ENCODE assay signal across 26 cellular contexts in genomic region chr4:47471591-47471990, GRCh38.
"Had no signal": no experiment of that assay in that cellular context is flagged by ENCODE, and none has a peak within 500 bp of the region (broad histone marks: within the 10 kb centered on the region; RNA-seq: fewer than 3 reads in every experiment).

No MANE protein-coding gene starts in this region.

- H3K36me3 Mint-ChIP-seq: activated CD8-positive, alpha-beta memory T cell treated with anti-CD3 and anti-CD28 coated beads, Interleukin-2, amount 10 ng/mL, durations not matched to agents 7 days and 5 days; activated naive CD8-positive, alpha-beta T cell had no signal

- H3K4me1 Mint-ChIP-seq: activated CD4-positive, alpha-beta T cell treated with anti-CD3 and anti-CD28 coated beads, Interleukin-2, amount 10 ng/mL, durations not matched to agents 24 days and 14 days; activated CD8-positive, alpha-beta memory T cell treated with anti-CD3 and anti-CD28 coated beads, Interleukin-2, amount 10 ng/mL, durations not matched to agents 7 days and 5 days had no signal

- H3K4me3 Mint-ChIP-seq: activated B cell treated with CpG ODN at 0.5 μM for 24 hours; activated CD4-positive, alpha-beta T cell treated with anti-CD3 and anti-CD28 coated beads, Interleukin-2, amount 10 ng/mL, durations not matched to agents 24 days and 14 days; activated CD8-positive, alpha-beta memory T cell treated with anti-CD3 and anti-CD28 coated beads, Interleukin-2, amount 10 ng/mL, durations not matched to agents 7 days and 5 days; activated naive CD4-positive, alpha-beta T cell treated with anti-CD3 and anti-CD28 coated beads for 36 hours; activated naive CD8-positive, alpha-beta T cell; activated T-cell treated with anti-CD3 and anti-CD28 coated beads, Interleukin-2, amount 50 U/mL, for 4 hours; T-helper 1 cell treated with Interleukin-12 subunit alpha and Interleukin-12 subunit beta and Interleukin-4 antibody, amounts not matched to agents 30 μg/mL and 1 μg/mL, for 36 hours had no signal

- H3K27me3 Mint-ChIP-seq: activated B cell treated with CpG ODN at 0.5 μM for 24 hours had no signal

- FAIRE-seq: astrocyte had no signal

- H3K27me3 ChIP-seq: brain microvascular endothelial cell, cardiac muscle cell had no signal

- H3K9me3 Mint-ChIP-seq: activated B cell treated with CpG ODN at 0.5 μM for 24 hours; activated CD4-positive, alpha-beta T cell treated with anti-CD3 and anti-CD28 coated beads, Interleukin-2, amount 10 ng/mL, durations not matched to agents 24 days and 14 days; activated naive CD4-positive, alpha-beta T cell treated with anti-CD3 and anti-CD28 coated beads for 36 hours; activated T-cell treated with anti-CD3 and anti-CD28 coated beads, Interleukin-2, amount 50 U/mL, for 4 hours; T-helper 1 cell treated with Interleukin-12 subunit alpha and Interleukin-12 subunit beta and Interleukin-4 antibody, amounts not matched to agents 30 μg/mL and 1 μg/mL, for 36 hours had no signal

- H3K27ac ChIP-seq: brain microvascular endothelial cell, cardiac muscle cell had no signal

- ATAC-seq: activated CD8-positive, alpha-beta memory T cell treated with anti-CD3 and anti-CD28 coated beads, Interleukin-2, amount 10 ng/mL, durations not matched to agents 7 days and 5 days; activated T-cell treated with anti-CD3 and anti-CD28 coated beads, Interleukin-2, amount 50 U/mL, for 4 hours; Panc1; Right ventricle myocardium inferior had no signal

- H3K27ac Mint-ChIP-seq: activated B cell treated with CpG ODN at 0.5 μM for 24 hours; activated CD4-positive, alpha-beta T cell treated with anti-CD3 and anti-CD28 coated beads, Interleukin-2, amount 10 ng/mL, durations not matched to agents 24 days and 14 days; activated CD8-positive, alpha-beta memory T cell treated with anti-CD3 and anti-CD28 coated beads, Interleukin-2, amount 10 ng/mL, durations not matched to agents 7 days and 5 days; activated naive CD4-positive, alpha-beta T cell treated with anti-CD3 and anti-CD28 coated beads for 36 hours; activated naive CD8-positive, alpha-beta T cell; T-helper 1 cell treated with Interleukin-12 subunit alpha and Interleukin-12 subunit beta and Interleukin-4 antibody, amounts not matched to agents 30 μg/mL and 1 μg/mL, for 36 hours had no signal

- H3K36me3 ChIP-seq: brain microvascular endothelial cell, cardiac muscle cell had no signal

- H3K4me3 ChIP-seq: cardiac muscle cell had no signal

- DNase-seq: activated B cell treated with CpG ODN at 0.5 μM for 24 hours; activated CD4-positive, alpha-beta T cell treated with anti-CD3 and anti-CD28 coated beads for 1 hour; activated CD4-positive, alpha-beta T cell treated with anti-CD3 and anti-CD28 coated beads, Interleukin-2, amount 10 ng/mL, durations not matched to agents 24 days and 14 days; activated CD4-positive, alpha-beta T cell treated with anti-CD3 and anti-CD28 coated beads, Interleukin-2, amount 50 U/mL, for 48 hours; activated CD8-positive, alpha-beta memory T cell treated with anti-CD3 and anti-CD28 coated beads, Interleukin-2, amount 10 ng/mL, durations not matched to agents 7 days and 5 days; activated gamma-delta T cell; activated naive CD4-positive, alpha-beta T cell treated with anti-CD3 and anti-CD28 coated beads for 36 hours; activated T-cell treated with anti-CD3 and anti-CD28 coated beads, Interleukin-2, amount 50 U/mL, for 4 hours; amygdala; brain microvascular endothelial cell; Kasumi-1; NCI-H1694; NCI-H2029; NCI-H2107; NCI-H2171 treated with DMSO at 0.1 percent for 48 hours; NCI-H226; NK-92 treated with Interleukin-12 subunit alpha and Interleukin-12 subunit beta, amount 100 ng/mL, for 24 hours; OCI-M1; RPMI8226; T-helper 9 cell had no signal
